ENCODE assay signal across 8 cellular contexts in the genomic region with DNA sequence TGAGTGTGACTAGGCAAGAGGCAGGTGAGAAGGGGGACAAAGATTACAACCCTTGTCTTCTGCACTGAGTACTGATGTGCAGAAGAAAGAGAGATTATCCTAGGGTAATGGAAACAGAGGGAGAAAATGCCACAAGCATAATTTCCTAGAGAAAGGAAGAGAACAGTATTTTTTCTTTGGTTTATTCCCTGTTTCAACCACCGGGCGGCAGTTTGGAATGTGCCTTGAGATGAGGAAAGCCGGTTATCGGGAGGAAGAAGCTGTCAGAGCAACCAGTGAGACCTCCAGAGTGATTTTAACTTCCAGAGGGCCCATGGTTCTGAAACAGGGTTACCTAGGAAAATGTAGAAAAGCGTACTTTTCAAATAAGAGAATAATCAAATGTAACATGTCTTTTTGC.
DNase-seq lines count a peak whose midpoint lies in the region; ATAC-seq lines count a peak whose summit lies in the region.

No MANE protein-coding gene starts in this region.

- DNase-seq in NCI-H345 (lab: John Stamatoyannopoulos, UW), result peak; percentile 7
- DNase-seq in NCI-H345 treated with DMSO at 0.1 percent for 48 hours (lab: John Stamatoyannopoulos, UW; ENCODE audit: unreplicated experiment), result no peak
- peak; percentile 3 for DNase-seq in NCI-H226
- peak; percentile 51 for DNase-seq in dedifferentiated amniotic fluid mesenchymal stem cell (ENCODE audit: extremely low spot score)
- peak; percentile 55 to 60 for DNase-seq in lung microvascular endothelial cell (ENCODE audit: low read depth in 2 of 2)
- no peak for DNase-seq in SIG-M5 treated with dmso at 0.1 percent for 504 hours (lab: John Stamatoyannopoulos, UW; ENCODE audit: unreplicated experiment)
- DNase-seq in KG1 (lab: John Stamatoyannopoulos, UW), result no peak

- ATAC-seq in HG02973 (IDR thresholded peaks at IDR 0.05; ENCODE audit: unreplicated experiment), result no peak

Comparison
In these comparisons a context has a peak if more than half of its experiments do, and no peak if none do; other contexts are left out.
1. DNase-seq: peak in NCI-H345 (single experiment), NCI-H226 (single experiment), dedifferentiated amniotic fluid mesenchymal stem cell (single experiment) and lung microvascular endothelial cell (2 of 2); none in NCI-H345 treated with DMSO at 0.1 percent for 48 hours (single experiment), SIG-M5 treated with dmso at 0.1 percent for 504 hours (single experiment) and KG1 (single experiment).